Comparison of ENCODE assay signal across 1 cellular context in the genomic region with DNA sequence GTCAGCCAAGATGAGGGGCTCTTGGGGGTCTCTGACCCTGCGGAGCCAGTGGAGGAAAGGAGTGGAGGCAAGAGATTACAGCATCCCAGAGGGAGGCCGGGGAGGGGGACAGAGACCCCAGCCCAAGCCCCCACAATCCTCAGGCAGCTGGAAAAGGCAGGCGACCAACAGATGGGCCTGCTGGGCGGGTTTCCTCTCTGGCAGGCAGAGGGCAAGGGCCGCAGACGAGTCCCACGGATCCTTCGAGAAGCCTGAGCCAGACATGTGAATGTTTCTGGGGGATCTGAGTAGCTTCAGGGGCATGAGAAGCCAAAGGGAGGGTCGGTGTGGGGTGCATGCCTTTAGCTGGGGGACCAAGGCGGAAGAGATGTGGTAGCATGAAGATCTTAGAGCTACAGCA.
A peak's percentile ranks its signal among the peaks of the same experiment; 100 is the strongest.
TF ChIP-seq lines count a peak whose summit lies in the region.

No MANE protein-coding gene starts in this region.

TF ChIP-seq in K562, 482 proteins besides CTCF, POLR2A, EP300 and RAD21:
- TF ChIP-seq HIVEP1 (CRISPR knock-in tag; IDR thresholded peaks at IDR 0.05): no peak
- TF ChIP-seq ZNF124 (CRISPR knock-in tag; IDR thresholded peaks at IDR 0.05): 0 out of 2 replicates have a peak, but pooled peaks have one; percentile 30
TF ChIP-seq in K562: peak in this region for 1.
